Comparison of ENCODE assay signal across 26 cellular contexts in the genomic region with DNA sequence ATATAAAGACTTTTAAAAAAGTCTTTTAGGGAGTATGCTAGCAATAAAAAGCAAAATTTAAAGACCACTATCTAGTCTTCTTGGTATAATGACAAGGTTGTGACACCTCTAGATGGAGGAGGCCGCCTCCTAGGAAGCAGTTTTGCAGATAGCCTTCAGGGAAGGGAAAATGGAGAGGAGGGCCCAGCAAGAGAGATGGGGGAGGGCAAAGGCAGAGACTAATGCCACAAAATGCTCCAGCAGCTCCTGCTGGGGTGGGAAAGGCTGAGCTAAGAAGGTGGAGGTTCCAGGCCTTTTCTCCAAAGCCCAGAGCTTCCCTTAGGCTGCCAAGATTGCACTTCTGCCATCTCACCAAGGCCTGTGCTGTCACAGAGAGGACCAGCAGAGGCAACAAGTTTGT.
"Had no signal": no experiment of that assay in that cellular context is flagged by ENCODE, and none has a peak within 500 bp of the region (broad histone marks: within the 10 kb centered on the region; RNA-seq: fewer than 3 reads in every experiment).

No MANE protein-coding gene starts in this region.

- H3K4me3 Mint-ChIP-seq: naive B cell; naive thymus-derived CD8-positive, alpha-beta T cell; natural killer cell treated with Interleukin-12 subunit alpha and Interleukin-12 subunit beta and Interleukin-15 and Interleukin-18, amount 100 ng/mL, for 72 hours; neural progenitor cell; stimulated activated effector memory CD8-positive, alpha-beta T cell treated with anti-CD3 and anti-CD28 coated beads, Interleukin-12 subunit alpha, Interleukin-12 subunit beta, amount 100 ng/mL, for 72 hours; stimulated activated naive B cell treated with anti-CD40 and anti-IgM and Interleukin-4, amounts not matched to agents 10 μg/mL and 1 μg/mL and 100 μg/mL, for 72 hours; stimulated activated naive CD8-positive, alpha-beta T cell treated with anti-CD3 and anti-CD28 coated beads, Interleukin-15, Interleukin-2, amounts not matched to agents 100 ng/mL and 50 ng/mL, for 24 hours; type B pancreatic cell had no signal

- H3K27me3 ChIP-seq: neural progenitor cell, pancreas, right lobe of liver, sigmoid colon, stomach, tibial artery, transverse colon, upper lobe of right lung, uterus had no signal

- H3K9me3 ChIP-seq: pancreas, psoas muscle, right lobe of liver, sigmoid colon, stomach, tibial artery, transverse colon, upper lobe of right lung, uterus had no signal

- H3K27ac Mint-ChIP-seq: naive B cell; naive thymus-derived CD8-positive, alpha-beta T cell; natural killer cell treated with Interleukin-12 subunit alpha and Interleukin-12 subunit beta and Interleukin-15 and Interleukin-18, amount 100 ng/mL, for 72 hours; neural progenitor cell; progenitor cell of endocrine pancreas; stimulated activated effector memory CD8-positive, alpha-beta T cell treated with anti-CD3 and anti-CD28 coated beads, Interleukin-12 subunit alpha, Interleukin-12 subunit beta, amount 100 ng/mL, for 72 hours; stimulated activated naive B cell treated with anti-CD40 and anti-IgM and Interleukin-4, amounts not matched to agents 10 μg/mL and 1 μg/mL and 100 μg/mL, for 72 hours; stimulated activated naive CD8-positive, alpha-beta T cell treated with anti-CD3 and anti-CD28 coated beads, Interleukin-15, Interleukin-2, amounts not matched to agents 100 ng/mL and 50 ng/mL, for 24 hours; type B pancreatic cell had no signal

- DNase-seq: naive B cell; naive thymus-derived CD8-positive, alpha-beta T cell; occipital lobe; pancreas; psoas muscle; right cardiac atrium; right lobe of liver; sigmoid colon; small intestine; stimulated activated CD4-positive, alpha-beta T cell treated with anti-CD3 and anti-CD28 coated beads, Interleukin-15, amount 100 ng/mL, for 24 hours; stimulated activated CD4-positive, alpha-beta T cell treated with anti-CD3 and anti-CD28 coated beads, Interleukin-2, amount 100 ng/mL, for 24 hours; stimulated activated CD4-positive, alpha-beta T cell treated with anti-CD3 and anti-CD28 coated beads, Interleukin-2, amount 100 ng/mL, for 48 hours; stimulated activated CD4-positive, alpha-beta T cell treated with anti-CD3 and anti-CD28 coated beads, Interleukin-4, amount 100 ng/mL, for 24 hours; stimulated activated naive B cell treated with anti-CD40 and anti-IgM and Interleukin-4, amounts not matched to agents 10 μg/mL and 1 μg/mL and 100 μg/mL, for 72 hours; stimulated activated naive CD4-positive, alpha-beta T cell treated with Interleukin-2 at 50 U/mL for 16 hours; stomach; tibial artery; transverse colon; upper lobe of right lung; uterus had no signal

- ATAC-seq: naive thymus-derived CD8-positive, alpha-beta T cell; natural killer cell treated with Interleukin-12 subunit alpha and Interleukin-12 subunit beta and Interleukin-15 and Interleukin-18, amount 100 ng/mL, for 72 hours; pancreas; psoas muscle; right cardiac atrium; right lobe of liver; stimulated activated effector memory CD8-positive, alpha-beta T cell treated with anti-CD3 and anti-CD28 coated beads, Interleukin-12 subunit alpha, Interleukin-12 subunit beta, amount 100 ng/mL, for 72 hours; stimulated activated naive B cell treated with anti-CD40 and anti-IgM and Interleukin-4, amounts not matched to agents 10 μg/mL and 1 μg/mL and 100 μg/mL, for 72 hours; upper lobe of right lung had no signal

- H3K27me3 Mint-ChIP-seq: progenitor cell of endocrine pancreas; stimulated activated naive CD8-positive, alpha-beta T cell treated with anti-CD3 and anti-CD28 coated beads, Interleukin-15, Interleukin-2, amounts not matched to agents 100 ng/mL and 50 ng/mL, for 24 hours had no signal

- H3K36me3 Mint-ChIP-seq: naive B cell; natural killer cell treated with Interleukin-12 subunit alpha and Interleukin-12 subunit beta and Interleukin-15 and Interleukin-18, amount 100 ng/mL, for 72 hours; neural progenitor cell; stimulated activated effector memory CD8-positive, alpha-beta T cell treated with anti-CD3 and anti-CD28 coated beads, Interleukin-12 subunit alpha, Interleukin-12 subunit beta, amount 100 ng/mL, for 72 hours; stimulated activated naive B cell treated with anti-CD40 and anti-IgM and Interleukin-4, amounts not matched to agents 10 μg/mL and 1 μg/mL and 100 μg/mL, for 72 hours; type B pancreatic cell had no signal

- H3K9me3 Mint-ChIP-seq: neural progenitor cell; stimulated activated effector memory CD8-positive, alpha-beta T cell treated with anti-CD3 and anti-CD28 coated beads, Interleukin-12 subunit alpha, Interleukin-12 subunit beta, amount 100 ng/mL, for 72 hours; stimulated activated naive CD8-positive, alpha-beta T cell treated with anti-CD3 and anti-CD28 coated beads, Interleukin-15, Interleukin-2, amounts not matched to agents 100 ng/mL and 50 ng/mL, for 24 hours; type B pancreatic cell had no signal

- H3K27ac ChIP-seq: neural progenitor cell, pancreas, psoas muscle, right lobe of liver, sigmoid colon, stomach, tibial artery, transverse colon, upper lobe of right lung, uterus had no signal

- H2AFZ ChIP-seq: neural progenitor cell had no signal

- H3K4me1 Mint-ChIP-seq: naive B cell; naive thymus-derived CD8-positive, alpha-beta T cell; neural progenitor cell; stimulated activated effector memory CD8-positive, alpha-beta T cell treated with anti-CD3 and anti-CD28 coated beads, Interleukin-12 subunit alpha, Interleukin-12 subunit beta, amount 100 ng/mL, for 72 hours; stimulated activated naive B cell treated with anti-CD40 and anti-IgM and Interleukin-4, amounts not matched to agents 10 μg/mL and 1 μg/mL and 100 μg/mL, for 72 hours had no signal

- H3K4me2 ChIP-seq: neural progenitor cell had no signal

- H3K4me1 ChIP-seq: neural progenitor cell, pancreas, psoas muscle, right lobe of liver, stomach, transverse colon, upper lobe of right lung, uterus had no signal

- H3K4me3 ChIP-seq: neural progenitor cell, pancreas, psoas muscle, right lobe of liver, sigmoid colon, stomach, tibial artery, transverse colon, upper lobe of right lung, uterus had no signal

- H3K9ac ChIP-seq: neural progenitor cell had no signal

- H3K36me3 ChIP-seq: neural progenitor cell, pancreas, right lobe of liver, sigmoid colon, stomach, tibial artery, transverse colon, upper lobe of right lung, uterus had no signal
